Comparison of ENCODE assay signal across 12 cellular contexts in genomic region chr2:236887519-236887918, GRCh38.
A peak's percentile ranks its signal among the peaks of the same experiment; 100 is the strongest.
DNase-seq lines count a peak whose midpoint lies in the region; ATAC-seq and TF ChIP-seq lines count a peak whose summit lies in the region.
"Had no signal": no experiment of that assay in that cellular context is flagged by ENCODE, and none has a peak within 500 bp of the region (broad histone marks: within the 10 kb centered on the region; RNA-seq: fewer than 3 reads in every experiment).

No MANE protein-coding gene starts in this region.

- ATAC-seq in IMR-90 (ENCODE audit: low read depth) (peak; percentile 48), HG03097 (IDR thresholded peaks at IDR 0.05; ENCODE audit: low FRiP score, unreplicated experiment) (no peak)
- ATAC-seq: activated CD8-positive, alpha-beta T cell treated with anti-CD3 and anti-CD28 coated beads for 36 hours had no signal

- H2BK20ac ChIP-seq in IMR-90 (ENCODE audit: low read depth, low read length) = peak overlapping the region; percentile 80

- H4K5ac ChIP-seq in IMR-90 (ENCODE audit: low read depth, low read length) = no peak overlapping the region; the same call in 1 of the 2 replicates

- intact Hi-C loops in IMR-90 (cut with micrococcal nuclease) (no loop called here), esophagus squamous epithelium (cut with DNase I) (no loop called here), thyroid gland (cut with DNase I) (no loop called here)

- DNase-seq in IMR-90 = peak; percentile 28
- DNase-seq in esophagus squamous epithelium (lab: John Stamatoyannopoulos, UW) = no peak
- DNase-seq in mesothelial cell of epicardium (ENCODE audit: low spot score in 2 of 2, unreplicated experiment in 2 of 2) = no peak
- DNase-seq in thyroid gland = no peak
- no peak for DNase-seq in NCI-H345 (lab: John Stamatoyannopoulos, UW)
- DNase-seq in mucosa of gallbladder (ENCODE audit: low spot score) = no peak
- DNase-seq in NCI-H146 treated with DMSO at 0.1 percent for 48 hours (lab: John Stamatoyannopoulos, UW; ENCODE audit: unreplicated experiment) = no peak
- DNase-seq: activated CD8-positive, alpha-beta T cell treated with anti-CD3 and anti-CD28 coated beads for 36 hours; mammary epithelial cell; NCI-H748 treated with DMSO at 0.1 percent for 48 hours; small intestine had no signal

- H3K27ac ChIP-seq in IMR-90 (ENCODE audit: insufficient read depth, low read length) (peak overlapping the region; percentile 70; the same call in 1 of the 2 replicates), esophagus squamous epithelium (peak overlapping the region in 3 of 4 donors; percentile 53 to 86 (median 78)), thyroid gland (peak overlapping the region in 2 of 3 donors; percentile 39 to 52)

- H3K18ac ChIP-seq in IMR-90 (ENCODE audit: low read depth, low read length) = peak overlapping the region; percentile 27; the same call in 1 of the 2 replicates

- H3K4me1 ChIP-seq in IMR-90 (ENCODE audit: control insufficient read depth, insufficient read depth, low read length) = peaks cover 8% of the 10 kb centered on the region; the same call in 1 of the 2 replicates
- H3K4me1 ChIP-seq in esophagus squamous epithelium = peaks cover 0 to 18% (median 8%) of the 10 kb centered on the region in 3 donors
- H3K4me1 ChIP-seq in thyroid gland = peaks cover 5 to 20% of the 10 kb centered on the region in 2 donors

- peak overlapping the region; percentile 89 for H3K4ac ChIP-seq in IMR-90 (ENCODE audit: low read depth, low read length)

- in situ Hi-C loops in IMR-90 (cut with MboI; ENCODE audit: low sequenced_read_pairs) = no loop called here

- H2BK120ac ChIP-seq in IMR-90 (ENCODE audit: low read depth, low read length) = peak overlapping the region; percentile 85

- dilution Hi-C loops in IMR-90 (cut with HindIII; ENCODE audit: low sequenced_read_pairs, unreplicated experiment) = no loop called here

- H3K9me3 Mint-ChIP-seq in mesothelial cell of epicardium = peaks cover 7% of the 10 kb centered on the region
- H3K9me3 Mint-ChIP-seq: activated CD8-positive, alpha-beta T cell treated with anti-CD3 and anti-CD28 coated beads for 36 hours had no signal

- peaks cover 49% of the 10 kb centered on the region for H3K4me1 Mint-ChIP-seq in mesothelial cell of epicardium

- no peak overlapping the region for H2BK5ac ChIP-seq in IMR-90 (ENCODE audit: low read depth, low read length, poor library complexity, severe bottlenecking)

- H3K27me3 ChIP-seq in IMR-90 (ENCODE audit: control insufficient read depth, insufficient read depth, low read length) (no peaks in the 10 kb centered on the region; the same call in none of the 2 replicates), esophagus squamous epithelium (no peaks in the 10 kb centered on the region), thyroid gland (no peaks in the 10 kb centered on the region)

- H2BK15ac ChIP-seq in IMR-90 (ENCODE audit: low read depth, low read length) = 0 out of 3 replicates have a peak overlapping the region, but pooled peaks have one; percentile 4

- peak overlapping the region; percentile 20 for H3K4me2 ChIP-seq in IMR-90 (ENCODE audit: low read depth, low read length)

- H3K36me3 ChIP-seq in IMR-90 (ENCODE audit: control insufficient read depth, insufficient read depth, low read length) (no peaks in the 10 kb centered on the region), esophagus squamous epithelium (no peaks in the 10 kb centered on the region), thyroid gland (no peaks in the 10 kb centered on the region)

- no peaks in the 10 kb centered on the region for H3K27me3 Mint-ChIP-seq in mesothelial cell of epicardium (ENCODE audit: low read depth)

- WGBS in IMR-90 (ENCODE audit: extremely low coverage in 2 of 2, insufficient read length in 1 of 2), 2 experiments = 23% methylated on average over 2 of the region's 6 CpGs; no CpG with 5 or more reads in 1 of the 2 experiments
- WGBS in esophagus squamous epithelium, 2 donors = 49 to 64% methylated on average over 3 to 6 of the region's 6 CpGs
- 68 to 70% methylated on average over 6 of the region's 6 CpGs for WGBS in thyroid gland, 2 donors

- H3K56ac ChIP-seq in IMR-90 (ENCODE audit: extremely low read depth, insufficient read depth, low read length) = no peak overlapping the region

- no TSS peak for BruUV-seq in IMR-90 (replicated peaks; lab: Mats Ljungman, UMichigan)

- peak overlapping the region; percentile 11; the same call in 1 of the 2 replicates for H3K23ac ChIP-seq in IMR-90 (ENCODE audit: low read depth, low read length)

- TF ChIP-seq CTCF in IMR-90 (conservative IDR thresholded peaks at IDR 0.05; ENCODE audit: low read depth, low read length) (no peak), esophagus squamous epithelium (IDR thresholded peaks at IDR 0.05) (no peak), mesothelial cell of epicardium (IDR thresholded peaks at IDR 0.05; ENCODE audit: unreplicated experiment) (no peak), thyroid gland (IDR thresholded peaks at IDR 0.05) (no peak)

- H2AK9ac ChIP-seq in IMR-90 (replicated peaks; ENCODE audit: low read depth, low read length, poor library complexity) = peak overlapping the region; percentile 75

- H4K91ac ChIP-seq in IMR-90 (ENCODE audit: insufficient read depth, low read depth, low read length) = peak overlapping the region; percentile 62

- no peaks in the 10 kb centered on the region for H3K36me3 Mint-ChIP-seq in mesothelial cell of epicardium

- H3K9me1 ChIP-seq in IMR-90 (ENCODE audit: insufficient read depth, low read length) = peaks cover 6% of the 10 kb centered on the region; the same call in 1 of the 2 replicates

- no peak for TF ChIP-seq RAD21 in IMR-90 (IDR thresholded peaks at IDR 0.05; ENCODE audit: low read length)

- H3K9ac ChIP-seq in IMR-90 (ENCODE audit: low read depth, low read length) = no peak overlapping the region

- H3K79me1 ChIP-seq in IMR-90 (ENCODE audit: low read depth in 1 of 2, low read length in 2 of 2) = no peaks in the 10 kb centered on the region

- no peak for TF ChIP-seq POLR2A in IMR-90 (IDR thresholded peaks at IDR 0.05; ENCODE audit: low read depth, low read length)
- TF ChIP-seq POLR2A in esophagus squamous epithelium (IDR thresholded peaks at IDR 0.05) = no peak
- TF ChIP-seq POLR2A in thyroid gland (IDR thresholded peaks at IDR 0.05) = no peak

- H2AK5ac ChIP-seq in IMR-90 (ENCODE audit: low read depth, low read length) = no peak overlapping the region

- H3K4me3 ChIP-seq in IMR-90 (ENCODE audit: insufficient read depth, low read depth, low read length) (no peak overlapping the region), esophagus squamous epithelium (no peak overlapping the region), thyroid gland (replicated peaks in 1 of 3) (no peak overlapping the region)

- POLR2A ChIA-PET in IMR-90 (lab: Charles Lee; ENCODE audit: unreplicated experiment) = no interaction called here

- H3K27ac Mint-ChIP-seq in mesothelial cell of epicardium = peak overlapping the region; percentile 91
- H3K27ac Mint-ChIP-seq: activated CD8-positive, alpha-beta T cell treated with anti-CD3 and anti-CD28 coated beads for 36 hours had no signal

- H4K20me1 ChIP-seq in IMR-90 (ENCODE audit: insufficient read depth, low read length) = no peaks in the 10 kb centered on the region

- H4K8ac ChIP-seq in IMR-90 (ENCODE audit: low read depth in 2 of 2, low read length in 2 of 2) = peak overlapping the region in 1 of 2 experiments; percentile 11; a peak in 2 of 4 replicates

- peak overlapping the region; percentile 79 for H3K14ac ChIP-seq in IMR-90 (replicated peaks; ENCODE audit: low read depth, low read length)

- peak overlapping the region; percentile 61 for H2AFZ ChIP-seq in IMR-90 (replicated peaks; ENCODE audit: low read length, poor library complexity)

- CTCF ChIA-PET in IMR-90 (lab: Yijun Ruan, JAX) = no interaction called here

- H3K4me3 Mint-ChIP-seq in mesothelial cell of epicardium = peak overlapping the region; percentile 12
- H3K4me3 Mint-ChIP-seq: activated CD8-positive, alpha-beta T cell treated with anti-CD3 and anti-CD28 coated beads for 36 hours had no signal

- H3K9me3 ChIP-seq in IMR-90 (ENCODE audit: control insufficient read depth, insufficient read depth, low read length) (no peaks in the 10 kb centered on the region), esophagus squamous epithelium (no peaks in the 10 kb centered on the region), thyroid gland (no peaks in the 10 kb centered on the region)

TF ChIP-seq in IMR-90, 13 proteins besides CTCF, POLR2A, EP300 and RAD21:
- TF ChIP-seq MXI1 (IDR thresholded peaks at IDR 0.05; ENCODE audit: borderline replicate concordance, low read depth, low read length) = no peak
- TF ChIP-seq ELK1 (IDR thresholded peaks at IDR 0.05; ENCODE audit: borderline replicate concordance, low read depth, low read length) = no peak
- TF ChIP-seq CHD1 (IDR thresholded peaks at IDR 0.05; ENCODE audit: low read depth, low read length) = no peak
- TF ChIP-seq BHLHE40 (IDR thresholded peaks at IDR 0.05; ENCODE audit: low read depth, low read length) = no peak
- no peak for TF ChIP-seq FOS (IDR thresholded peaks at IDR 0.05; ENCODE audit: low read depth, low read length)
- TF ChIP-seq RFX5 (IDR thresholded peaks at IDR 0.05; ENCODE audit: low read depth, low read length) = no peak
- no peak for TF ChIP-seq CEBPB (IDR thresholded peaks at IDR 0.05; ENCODE audit: low read depth, low read length)
